Comparison of ENCODE assay signal across 8 cellular contexts in genomic region chr11:10490398-10491232, GRCh38. TPM values are rescaled to one million over a fixed set of nuclear protein-coding genes. Genes with fewer than 3 reads are reported as not detected.
A peak's percentile ranks its signal among the peaks of the same experiment; 100 is the strongest.
DNase-seq lines count a peak whose midpoint lies in the region; ATAC-seq and TF ChIP-seq lines count a peak whose summit lies in the region.

No MANE protein-coding gene starts in this region.

- H3K9me3 ChIP-seq in right lobe of liver = no peaks in the 10 kb centered on the region
- no peaks in the 10 kb centered on the region for H3K9me3 ChIP-seq in thoracic aorta

- DNase-seq in AG09309 (ENCODE audit: low read depth) = peak; percentile 82
- DNase-seq in NB4 (ENCODE audit: low read depth) = peak; percentile 16
- peak; percentile 88 for DNase-seq in coronary artery (ENCODE audit: low spot score)
- peak in 2 of 3 donors; percentile 63 to 75 for DNase-seq in right lobe of liver
- DNase-seq in thoracic aorta (ENCODE audit: low spot score) = peak; percentile 87
- no peak for DNase-seq in NCI-H524 (lab: John Stamatoyannopoulos, UW)
- no peak for DNase-seq in effector CD4-positive, alpha-beta T cell

- WGBS in right lobe of liver (ENCODE audit: insufficient coverage, low coverage, low lambda C conversion rate, missing lambda C conversion rate) = 50% methylated on average over 3 of the region's 13 CpGs

- H3K27ac ChIP-seq in coronary artery (peak overlapping the region; percentile 34 to 75), right lobe of liver (no peak overlapping the region), thoracic aorta (peak overlapping the region; percentile 51 to 57)

- H3K36me3 ChIP-seq in right lobe of liver (no peaks in the 10 kb centered on the region), thoracic aorta (no peaks in the 10 kb centered on the region)

- H3K4me1 ChIP-seq in right lobe of liver (peaks cover 0 to 4% (median 0%) of the 10 kb centered on the region in 4 donors), thoracic aorta (ENCODE audit: control insufficient read depth in 1 of 2, low read depth in 2 of 2) (peaks cover 6 to 17% of the 10 kb centered on the region in 2 donors)

- TF ChIP-seq CTCF in AG09309 (IDR thresholded peaks at IDR 0.05; ENCODE audit: control insufficient read depth, insufficient read depth, low read depth, low read length, missing control alignments) (no peak), NB4 (IDR thresholded peaks at IDR 0.05; ENCODE audit: low read depth, low read length) (no peak), coronary artery (IDR thresholded peaks at IDR 0.05) (no peak), right lobe of liver (IDR thresholded peaks at IDR 0.05) (no peak), thoracic aorta (IDR thresholded peaks at IDR 0.05) (no peak)

- no peaks in the 10 kb centered on the region for H3K27me3 ChIP-seq in right lobe of liver
- H3K27me3 ChIP-seq in thoracic aorta (replicated peaks; ENCODE audit: insufficient read depth) = no peaks in the 10 kb centered on the region

- intact Hi-C loops in right lobe of liver (cut with DNase I) = no loop called here

- ATAC-seq in right lobe of liver (peak; percentile 51 to 93 (median 68)), thoracic aorta (ENCODE audit: insufficient number of reproducible peaks, low FRiP score, low read depth) (peak; percentile 94), HG03159 (IDR thresholded peaks at IDR 0.05; ENCODE audit: unreplicated experiment) (no peak)

- no peak overlapping the region for H3K4me3 ChIP-seq in AG09309 (ENCODE audit: control insufficient read depth, low read depth, low read length)
- no peak overlapping the region for H3K4me3 ChIP-seq in NB4 (ENCODE audit: low read depth, low read length)
- H3K4me3 ChIP-seq in coronary artery = no peak overlapping the region
- H3K4me3 ChIP-seq in right lobe of liver = no peak overlapping the region
- no peak overlapping the region for H3K4me3 ChIP-seq in thoracic aorta

- TF ChIP-seq POLR2A in NB4 (IDR thresholded peaks at IDR 0.05; ENCODE audit: extremely low read depth, insufficient read length) (no peak), right lobe of liver (IDR thresholded peaks at IDR 0.05) (no peak)

RNA-seq across cellular contexts. Expression of gene AMPD3, which starts 35.6 kb away (rescaled TPM):
- total RNA-seq in right lobe of liver (1 to 10 TPM in 5 of 6 experiments, under 1 TPM in 1; 0.98 to 5.0 (median 1.8) TPM), thoracic aorta (10 to 100 TPM in 1 of 2 donors, 1 to 10 TPM in 1; 7.0 to 17.6 TPM)

RNA-seq across cellular contexts. Expression of gene RNF141, which starts 50.4 kb away (rescaled TPM):
- 10 to 100 TPM; 11.2 to 21.0 (median 15.1) TPM for total RNA-seq in right lobe of liver
- total RNA-seq in thoracic aorta = 10 to 100 TPM; 37.3 to 47.2 TPM

Comparison
In these comparisons a context has a peak if more than half of its experiments do, and no peak if none do; other contexts are left out.
1. DNase-seq: peak in AG09309 (single experiment), NB4 (single experiment), coronary artery (single experiment), right lobe of liver (2 of 3) and thoracic aorta (single experiment); none in NCI-H524 (0 of 2) and effector CD4-positive, alpha-beta T cell (single experiment).
2. H3K27ac ChIP-seq: peak in coronary artery (2 of 2) and thoracic aorta (2 of 2); none in right lobe of liver (0 of 3).